ENCODE assay signal across 1 cellular context in genomic region chr15:64746921-64747320, GRCh38.
TF ChIP-seq lines count a peak whose summit lies in the region.

No MANE protein-coding gene starts in this region.

TF ChIP-seq in HepG2, 621 proteins besides CTCF, POLR2A, EP300 and RAD21 (continued from another document):
- TF ChIP-seq LRRFIP1 (CRISPR knock-in tag; conservative IDR thresholded peaks at IDR 0.05), result no peak
TF ChIP-seq in HepG2: peak in this region for 1.
